Comparison of ENCODE assay signal across 28 cellular contexts in genomic region chr11:8075119-8075726, GRCh38.
"Had no signal": no experiment of that assay in that cellular context is flagged by ENCODE, and none has a peak within 500 bp of the region (broad histone marks: within the 10 kb centered on the region; RNA-seq: fewer than 3 reads in every experiment).

No MANE protein-coding gene starts in this region.

- DNase-seq: activated CD4-positive, alpha-beta T cell treated with anti-CD3 and anti-CD28 coated beads for 4 hours; activated CD4-positive, alpha-beta T cell treated with anti-CD3 and anti-CD28 coated beads, Interleukin-2, amount 50 U/mL, for 48 hours; activated CD8-positive, alpha-beta memory T cell treated with anti-CD3 and anti-CD28 coated beads for 24 hours; activated gamma-delta T cell treated with Interleukin-2 at 50 U/mL for 16 hours; cerebellar nuclear complex; effector memory CD4-positive, alpha-beta T cell; foreskin melanocyte; heart right ventricle; midbrain; naive thymus-derived CD4-positive, alpha-beta T cell; nucleus accumbens; psoas muscle; small intestine; stimulated activated CD4-positive, alpha-beta T cell treated with anti-CD3 and anti-CD28 coated beads, Interleukin-4, amount 100 ng/mL, for 24 hours; T-helper 2 cell; trophoblast cell had no signal

- H2AFZ ChIP-seq: parathyroid adenoma had no signal

- H3K36me3 ChIP-seq: adrenal gland, cardiac muscle cell, esophagus muscularis mucosa, heart right ventricle, sigmoid colon had no signal

- H3K4me1 Mint-ChIP-seq: stimulated activated effector memory CD8-positive, alpha-beta T cell treated with anti-CD3 and anti-CD28 coated beads, Interleukin-12 subunit alpha, Interleukin-12 subunit beta, amount 100 ng/mL, for 72 hours had no signal

- H3K36me3 Mint-ChIP-seq: activated naive CD4-positive, alpha-beta T cell treated with anti-CD3 and anti-CD28 coated beads, Interleukin-2, amount 50 U/mL, for 72 hours; naive thymus-derived CD4-positive, alpha-beta T cell; stimulated activated effector memory CD8-positive, alpha-beta T cell treated with anti-CD3 and anti-CD28 coated beads, Interleukin-12 subunit alpha, Interleukin-12 subunit beta, amount 100 ng/mL, for 72 hours; WTC11 had no signal

- H3K4me3 Mint-ChIP-seq: naive thymus-derived CD4-positive, alpha-beta T cell; neural crest cell; stimulated activated effector memory CD8-positive, alpha-beta T cell treated with anti-CD3 and anti-CD28 coated beads, Interleukin-12 subunit alpha, Interleukin-12 subunit beta, amount 100 ng/mL, for 72 hours; WTC11 had no signal

- H3K9me3 ChIP-seq: adrenal gland, body of pancreas, esophagus muscularis mucosa, heart right ventricle, psoas muscle, sigmoid colon had no signal

- H3K4me1 ChIP-seq: adrenal gland, body of pancreas, psoas muscle, sigmoid colon had no signal

- H3K27ac Mint-ChIP-seq: activated naive CD4-positive, alpha-beta T cell treated with anti-CD3 and anti-CD28 coated beads, Interleukin-2, amount 50 U/mL, for 72 hours; naive thymus-derived CD4-positive, alpha-beta T cell; stimulated activated effector memory CD8-positive, alpha-beta T cell treated with anti-CD3 and anti-CD28 coated beads, Interleukin-12 subunit alpha, Interleukin-12 subunit beta, amount 100 ng/mL, for 72 hours; WTC11 had no signal

- H3K9me3 Mint-ChIP-seq: activated naive CD4-positive, alpha-beta T cell treated with anti-CD3 and anti-CD28 coated beads, Interleukin-2, amount 50 U/mL, for 72 hours; neural crest cell; stimulated activated effector memory CD8-positive, alpha-beta T cell treated with anti-CD3 and anti-CD28 coated beads, Interleukin-12 subunit alpha, Interleukin-12 subunit beta, amount 100 ng/mL, for 72 hours; WTC11 had no signal

- H3K27me3 ChIP-seq: adrenal gland, body of pancreas, dorsolateral prefrontal cortex, esophagus muscularis mucosa, sigmoid colon had no signal

- H3K9ac ChIP-seq: parathyroid adenoma had no signal

- H3K79me2 ChIP-seq: parathyroid adenoma had no signal

- H3K4me3 ChIP-seq: adrenal gland, body of pancreas, cardiac muscle cell, coronary artery, dorsolateral prefrontal cortex, esophagus muscularis mucosa, heart right ventricle, psoas muscle, sigmoid colon had no signal

- ATAC-seq: body of pancreas; heart right ventricle; naive thymus-derived CD4-positive, alpha-beta T cell; psoas muscle; stimulated activated effector memory CD8-positive, alpha-beta T cell treated with anti-CD3 and anti-CD28 coated beads, Interleukin-12 subunit alpha, Interleukin-12 subunit beta, amount 100 ng/mL, for 72 hours; WTC11 had no signal

- H3K27ac ChIP-seq: adrenal gland, body of pancreas, cardiac muscle cell, coronary artery, dorsolateral prefrontal cortex, esophagus muscularis mucosa, heart right ventricle, parathyroid adenoma, psoas muscle, sigmoid colon had no signal
